8 cellular contexts compared by ENCODE assay signal in genomic region chr5:43068037-43068436, GRCh38. TPM values are rescaled to one million over a fixed set of nuclear protein-coding genes. Genes with fewer than 3 reads are reported as not detected.
A peak's percentile ranks its signal among the peaks of the same experiment; 100 is the strongest.
DNase-seq lines count a peak whose midpoint lies in the region; ATAC-seq, FAIRE-seq and TF ChIP-seq lines count a peak whose summit lies in the region.

No MANE protein-coding gene starts in this region.

- peak overlapping the region; percentile 100 for H3K27ac Mint-ChIP-seq in activated T-cell treated with anti-CD3 and anti-CD28 coated beads, Interleukin-2, amount 50 U/mL, for 72 hours
- peak overlapping the region; percentile 98 for H3K27ac Mint-ChIP-seq in astrocyte (ENCODE audit: unreplicated experiment)

- no peak for DNase-seq in activated T-cell treated with anti-CD3 and anti-CD28 coated beads, Interleukin-2, amount 50 U/mL, for 72 hours
- no peak for DNase-seq in activated T-cell treated with anti-CD3 and anti-CD28 coated beads, Interleukin-2, amount 50 U/mL, for 1 hour
- DNase-seq in astrocyte (ENCODE audit: low read depth) (no peak), lower lobe of right lung (no peak), tibial nerve (ENCODE audit: low spot score in 2 of 2) (no peak), erythroblast (lab: John Stamatoyannopoulos, UW) (no peak), DMS53 (lab: John Stamatoyannopoulos, UW) (no peak)

- no peak for FAIRE-seq in astrocyte (lab: Jason Lieb, UNC)

- H3K27me3 ChIP-seq in astrocyte (ENCODE audit: insufficient read depth, low read length) (no peaks in the 10 kb centered on the region), lower lobe of right lung (ENCODE audit: low read depth) (no peaks in the 10 kb centered on the region), tibial nerve (no peaks in the 10 kb centered on the region)

- no peak for TF ChIP-seq EP300 in tibial nerve (IDR thresholded peaks at IDR 0.05)

- no peak overlapping the region for H2AFZ ChIP-seq in astrocyte (ENCODE audit: low read depth, low read length)

- H3K9me3 Mint-ChIP-seq in activated T-cell treated with anti-CD3 and anti-CD28 coated beads, Interleukin-2, amount 50 U/mL, for 72 hours: no peaks in the 10 kb centered on the region
- no peaks in the 10 kb centered on the region for H3K9me3 Mint-ChIP-seq in astrocyte (ENCODE audit: unreplicated experiment)

- no peaks in the 10 kb centered on the region for H3K27me3 Mint-ChIP-seq in activated T-cell treated with anti-CD3 and anti-CD28 coated beads, Interleukin-2, amount 50 U/mL, for 72 hours (ENCODE audit: low read depth)
- H3K27me3 Mint-ChIP-seq in astrocyte (ENCODE audit: low read depth, unreplicated experiment): no peaks in the 10 kb centered on the region

- TF ChIP-seq CTCF in astrocyte (IDR thresholded peaks at IDR 0.05; ENCODE audit: insufficient read depth, low read depth, low read length): no peak
- TF ChIP-seq CTCF in lower lobe of right lung (IDR thresholded peaks at IDR 0.05): no peak
- no peak for TF ChIP-seq CTCF in tibial nerve (IDR thresholded peaks at IDR 0.05)

- peak overlapping the region; percentile 97 to 99 for H3K4me3 Mint-ChIP-seq in activated T-cell treated with anti-CD3 and anti-CD28 coated beads, Interleukin-2, amount 50 U/mL, for 72 hours
- peak overlapping the region; percentile 97 for H3K4me3 Mint-ChIP-seq in astrocyte (ENCODE audit: unreplicated experiment)

- H3K4me1 ChIP-seq in astrocyte (ENCODE audit: insufficient read depth, low read length): peaks cover 19% of the 10 kb centered on the region
- H3K4me1 ChIP-seq in lower lobe of right lung: peaks cover 36% of the 10 kb centered on the region
- peaks cover 0 to 46% (median 22%) of the 10 kb centered on the region in 4 donors for H3K4me1 ChIP-seq in tibial nerve

- TF ChIP-seq POLR2A in tibial nerve (IDR thresholded peaks at IDR 0.05) (no peak), erythroblast (IDR thresholded peaks at IDR 0.05; ENCODE audit: low read length) (no peak)

- H3K36me3 ChIP-seq in astrocyte (ENCODE audit: insufficient read depth, low read length) (peaks cover 12% of the 10 kb centered on the region), lower lobe of right lung (peaks cover 22% of the 10 kb centered on the region), tibial nerve (peaks cover 0 to 21% (median 0%) of the 10 kb centered on the region in 3 donors)

- H4K20me1 ChIP-seq in astrocyte (ENCODE audit: insufficient read depth, low read length): no peaks in the 10 kb centered on the region

- H3K36me3 Mint-ChIP-seq in activated T-cell treated with anti-CD3 and anti-CD28 coated beads, Interleukin-2, amount 50 U/mL, for 72 hours (ENCODE audit: insufficient read depth in 2 of 2): peaks cover 24 to 28% of the 10 kb centered on the region in 2 donors
- H3K36me3 Mint-ChIP-seq in astrocyte (ENCODE audit: low read depth, unreplicated experiment): peaks cover 13% of the 10 kb centered on the region

- WGBS in tibial nerve, 2 donors: 66 to 75% methylated on average over 2 of the region's 2 CpGs

- H3K9me3 ChIP-seq in astrocyte (ENCODE audit: insufficient read depth, low read depth, low read length) (no peaks in the 10 kb centered on the region), lower lobe of right lung (no peaks in the 10 kb centered on the region), tibial nerve (no peaks in the 10 kb centered on the region)

- H3K9ac ChIP-seq in astrocyte (ENCODE audit: low read length): peak overlapping the region; percentile 97

- peak overlapping the region; percentile 97 for H3K27ac ChIP-seq in astrocyte (ENCODE audit: low read depth, low read length)
- H3K27ac ChIP-seq in lower lobe of right lung: peak overlapping the region; percentile 100
- H3K27ac ChIP-seq in tibial nerve: peak overlapping the region; percentile 98 to 99 (median 99)

- H3K4me1 Mint-ChIP-seq in activated T-cell treated with anti-CD3 and anti-CD28 coated beads, Interleukin-2, amount 50 U/mL, for 72 hours (ENCODE audit: low read depth): peaks cover 42% of the 10 kb centered on the region
- H3K4me1 Mint-ChIP-seq in astrocyte (ENCODE audit: low read depth, unreplicated experiment): peaks cover 19% of the 10 kb centered on the region

- peak overlapping the region; percentile 79 for H3K4me3 ChIP-seq in astrocyte (ENCODE audit: insufficient read depth, low read depth, low read length)
- peak overlapping the region; percentile 67 for H3K4me3 ChIP-seq in lower lobe of right lung
- H3K4me3 ChIP-seq in tibial nerve: peak overlapping the region; percentile 50 to 83 (median 75)

- peak overlapping the region; percentile 89 for H3K4me2 ChIP-seq in astrocyte (ENCODE audit: low read length)

- H3K79me2 ChIP-seq in astrocyte (ENCODE audit: insufficient read depth, low read length): peaks cover 79% of the 10 kb centered on the region

- no peak for ATAC-seq in activated T-cell treated with anti-CD3 and anti-CD28 coated beads, Interleukin-2, amount 50 U/mL, for 72 hours (replicated peaks in 1 of 2)
- ATAC-seq in lower lobe of right lung: no peak
- no peak for ATAC-seq in GM21390 (IDR thresholded peaks at IDR 0.05; ENCODE audit: unreplicated experiment)

- intact Hi-C loops in lower lobe of right lung (cut with DNase I): no loop called here

RNA-seq across cellular contexts. Expression of gene ANXA2R, which starts 27.9 kb away (rescaled TPM):
- total RNA-seq in activated T-cell treated with anti-CD3 and anti-CD28 coated beads, Interleukin-2, amount 50 U/mL, for 72 hours: 10 to 100 TPM in 1 of 2 donors, 1 to 10 TPM in 1; 9.9 to 10.0 TPM
- total RNA-seq in astrocyte (0.50 and 0.77 TPM in 2 replicates), lower lobe of right lung (4.4 TPM), tibial nerve (1 to 10 TPM; 5.4 to 9.0 (median 8.1) TPM)

RNA-seq across cellular contexts. Expression of gene ZNF131, which starts 52.7 kb away (rescaled TPM):
- 10 to 100 TPM; 42.9 to 52.2 TPM for total RNA-seq in activated T-cell treated with anti-CD3 and anti-CD28 coated beads, Interleukin-2, amount 50 U/mL, for 72 hours
- total RNA-seq in astrocyte: 25.7 and 28.7 TPM in 2 replicates
- 29.8 TPM for total RNA-seq in lower lobe of right lung
- 10 to 100 TPM; 31.6 to 43.5 (median 33.3) TPM for total RNA-seq in tibial nerve
